ENCODE assay signal across 14 cellular contexts in genomic region chr16:72468582-72468981, GRCh38.
"Had no signal": no experiment of that assay in that cellular context is flagged by ENCODE, and none has a peak within 500 bp of the region (broad histone marks: within the 10 kb centered on the region; RNA-seq: fewer than 3 reads in every experiment).

No MANE protein-coding gene starts in this region.

- DNase-seq: activated CD4-positive, alpha-beta T cell treated with anti-CD3 and anti-CD28 coated beads, Interleukin-2, amount 50 U/mL, for 1 hour; activated effector memory CD4-positive, alpha-beta T cell treated with anti-CD3 and anti-CD28 coated beads, Interleukin-2, amount 50 U/mL, for 16 hours; foreskin keratinocyte; mucosa of descending colon; naive thymus-derived CD8-positive, alpha-beta T cell; nucleus accumbens; sigmoid colon; stimulated activated CD4-positive, alpha-beta T cell treated with anti-CD3 and anti-CD28 coated beads, Interleukin-4, amount 100 ng/mL, for 1 hour; stimulated activated naive CD8-positive, alpha-beta T cell treated with anti-CD3 and anti-CD28 coated beads, Interleukin-15, amount 100 ng/mL, for 72 hours; testis had no signal

- ATAC-seq: foreskin keratinocyte; mucosa of descending colon; naive thymus-derived CD8-positive, alpha-beta T cell; stimulated activated naive CD8-positive, alpha-beta T cell treated with anti-CD3 and anti-CD28 coated beads, Interleukin-15, amount 100 ng/mL, for 72 hours had no signal

- H3K4me3 Mint-ChIP-seq: activated naive CD8-positive, alpha-beta T cell; naive thymus-derived CD8-positive, alpha-beta T cell; stimulated activated naive CD8-positive, alpha-beta T cell treated with anti-CD3 and anti-CD28 coated beads, Interleukin-15, amount 100 ng/mL, for 72 hours had no signal

- H3K27me3 Mint-ChIP-seq: activated naive CD8-positive, alpha-beta T cell; naive thymus-derived CD8-positive, alpha-beta T cell; stimulated activated naive CD8-positive, alpha-beta T cell treated with anti-CD3 and anti-CD28 coated beads, Interleukin-15, amount 100 ng/mL, for 72 hours had no signal

- H3K27me3 ChIP-seq: cardiac muscle cell, foreskin keratinocyte, sigmoid colon, testis had no signal

- H3K27ac ChIP-seq: cardiac muscle cell, coronary artery, foreskin keratinocyte, prostate gland, sigmoid colon, testis had no signal

- H3K36me3 ChIP-seq: cardiac muscle cell, prostate gland, sigmoid colon had no signal

- H3K9me3 ChIP-seq: mucosa of descending colon, prostate gland, sigmoid colon, testis had no signal

- H3K36me3 Mint-ChIP-seq: activated naive CD8-positive, alpha-beta T cell; naive thymus-derived CD8-positive, alpha-beta T cell had no signal

- H3K9me3 Mint-ChIP-seq: naive thymus-derived CD8-positive, alpha-beta T cell; stimulated activated naive CD8-positive, alpha-beta T cell treated with anti-CD3 and anti-CD28 coated beads, Interleukin-15, amount 100 ng/mL, for 72 hours had no signal

- H3K27ac Mint-ChIP-seq: activated naive CD8-positive, alpha-beta T cell; naive thymus-derived CD8-positive, alpha-beta T cell; stimulated activated naive CD8-positive, alpha-beta T cell treated with anti-CD3 and anti-CD28 coated beads, Interleukin-15, amount 100 ng/mL, for 72 hours had no signal

- H3K4me1 ChIP-seq: foreskin keratinocyte, prostate gland, sigmoid colon, testis had no signal

- H3K4me1 Mint-ChIP-seq: naive thymus-derived CD8-positive, alpha-beta T cell; stimulated activated naive CD8-positive, alpha-beta T cell treated with anti-CD3 and anti-CD28 coated beads, Interleukin-15, amount 100 ng/mL, for 72 hours had no signal

- H3K4me3 ChIP-seq: cardiac muscle cell, coronary artery, mucosa of descending colon, prostate gland, sigmoid colon, testis had no signal
